ENCODE assay signal across 8 cellular contexts in genomic region chr20:58407966-58408557, GRCh38. TPM values are rescaled to one million over a fixed set of nuclear protein-coding genes. Genes with fewer than 3 reads are reported as not detected.
DNase-seq lines count a peak whose midpoint lies in the region; ATAC-seq and TF ChIP-seq lines count a peak whose summit lies in the region.

No MANE protein-coding gene starts in this region.

- DNase-seq in activated CD4-positive, alpha-beta T cell treated with anti-CD3 and anti-CD28 coated beads for 48 hours = peak; percentile 22
- DNase-seq in activated CD4-positive, alpha-beta T cell treated with anti-CD3 and anti-CD28 coated beads for 4 hours = no peak
- DNase-seq in body of pancreas (peak; percentile 44 to 74 (median 64)), osteocyte (ENCODE audit: extremely low spot score, unreplicated experiment) (no peak), DMS79 treated with DMSO at 0.1 percent for 48 hours (lab: John Stamatoyannopoulos, UW) (no peak), vagina (ENCODE audit: extremely low spot score in 2 of 2) (no peak)

- peak overlapping the region; percentile 35 to 84 (median 57) for H3K27ac ChIP-seq in body of pancreas
- no peak overlapping the region for H3K27ac ChIP-seq in vagina

- H3K9me3 Mint-ChIP-seq in osteocyte (ENCODE audit: unreplicated experiment) = no peaks in the 10 kb centered on the region

- TF ChIP-seq POLR2A in body of pancreas (IDR thresholded peaks at IDR 0.05) (no peak), vagina (IDR thresholded peaks at IDR 0.05) (no peak)

- no peak overlapping the region for H3K4me3 ChIP-seq in body of pancreas
- H3K4me3 ChIP-seq in skeletal muscle satellite cell (ENCODE audit: low read length) = no peak overlapping the region
- no peak overlapping the region for H3K4me3 ChIP-seq in vagina

- H3K4me2 ChIP-seq in skeletal muscle satellite cell (ENCODE audit: low read length) = peak overlapping the region; percentile 12

- intact Hi-C loops in body of pancreas (cut with DNase I) (no loop called here), vagina (cut with DNase I) (no loop called here)

- H3K27me3 Mint-ChIP-seq in osteocyte (ENCODE audit: unreplicated experiment) = no peaks in the 10 kb centered on the region

- TF ChIP-seq CTCF in body of pancreas (IDR thresholded peaks at IDR 0.05) (no peak), osteocyte (IDR thresholded peaks at IDR 0.05) (no peak), vagina (IDR thresholded peaks at IDR 0.05) (no peak)

- peaks cover 9% of the 10 kb centered on the region for H3K4me1 Mint-ChIP-seq in osteocyte (ENCODE audit: unreplicated experiment)

- H3K27me3 ChIP-seq in body of pancreas = no peaks in the 10 kb centered on the region
- no peaks in the 10 kb centered on the region for H3K27me3 ChIP-seq in skeletal muscle satellite cell (ENCODE audit: control insufficient read depth, insufficient read depth, low read length)
- H3K27me3 ChIP-seq in vagina = no peaks in the 10 kb centered on the region

- ATAC-seq in HG03442 (IDR thresholded peaks at IDR 0.05; ENCODE audit: unreplicated experiment) = peak; percentile 62
- ATAC-seq in body of pancreas = peak; percentile 88

- H3K4me1 ChIP-seq in body of pancreas (peaks cover 53% of the 10 kb centered on the region), skeletal muscle satellite cell (ENCODE audit: control insufficient read depth, insufficient read depth, low read length) (peaks cover 32% of the 10 kb centered on the region), vagina (peaks cover 57% of the 10 kb centered on the region)

- H3K27ac Mint-ChIP-seq in osteocyte (ENCODE audit: unreplicated experiment) = no peak overlapping the region

- 17 to 23% methylated on average over 2 of the region's 2 CpGs for WGBS in body of pancreas, 2 donors

- H3K36me3 ChIP-seq in body of pancreas (replicated peaks in 1 of 2; ENCODE audit: insufficient read depth in 1 of 2, low read depth in 2 of 2) (no peaks in the 10 kb centered on the region), skeletal muscle satellite cell (ENCODE audit: insufficient read depth, low read length) (no peaks in the 10 kb centered on the region), vagina (no peaks in the 10 kb centered on the region)

- H3K36me3 Mint-ChIP-seq in osteocyte (ENCODE audit: unreplicated experiment) = peaks cover 1% of the 10 kb centered on the region

- no peak overlapping the region for H3K9ac ChIP-seq in skeletal muscle satellite cell (ENCODE audit: low read depth, low read length)

- H3K9me3 ChIP-seq in body of pancreas (no peaks in the 10 kb centered on the region), skeletal muscle satellite cell (replicated peaks; ENCODE audit: low read length) (no peaks in the 10 kb centered on the region), vagina (no peaks in the 10 kb centered on the region)

- H3K4me3 Mint-ChIP-seq in osteocyte (ENCODE audit: unreplicated experiment) = no peak overlapping the region

RNA-seq across cellular contexts. Expression of gene VAPB, which starts 19.0 kb away (rescaled TPM):
- 10 to 100 TPM; 10.5 to 11.9 TPM for total RNA-seq in body of pancreas
- 10.9 and 12.9 TPM in 2 replicates for total RNA-seq in skeletal muscle satellite cell (2012; rRNA removed)
- 47.6 and 49.9 TPM in 2 replicates for total RNA-seq in osteocyte
- 21.6 TPM for total RNA-seq in vagina

Comparison
In these comparisons a context has a peak if more than half of its experiments do, and no peak if none do; other contexts are left out.
1. DNase-seq: peak in activated CD4-positive, alpha-beta T cell treated with anti-CD3 and anti-CD28 coated beads for 48 hours (single experiment) and body of pancreas (4 of 4); none in activated CD4-positive, alpha-beta T cell treated with anti-CD3 and anti-CD28 coated beads for 4 hours (0 of 2), osteocyte (single experiment), DMS79 treated with DMSO at 0.1 percent for 48 hours (single experiment) and vagina (0 of 2).